In genomic region chr13:43428545-43429287, GRCh38 we compare ENCODE assay signal across 18 cellular contexts.
"Had no signal": no experiment of that assay in that cellular context is flagged by ENCODE, and none has a peak within 500 bp of the region (broad histone marks: within the 10 kb centered on the region; RNA-seq: fewer than 3 reads in every experiment).

No MANE protein-coding gene starts in this region.

- H3K36me3 Mint-ChIP-seq: activated naive CD4-positive, alpha-beta T cell treated with anti-CD3 and anti-CD28 coated beads, Interleukin-2, amount 50 U/mL, for 72 hours; stimulated activated memory B cell treated with anti-CD40 and anti-IgM and Interleukin-4, amounts not matched to agents 10 μg/mL and 1 μg/mL and 100 μg/mL, for 72 hours had no signal

- H3K27ac Mint-ChIP-seq: activated naive CD4-positive, alpha-beta T cell treated with anti-CD3 and anti-CD28 coated beads, Interleukin-2, amount 50 U/mL, for 72 hours; stimulated activated memory B cell treated with anti-CD40 and anti-IgM and Interleukin-4, amounts not matched to agents 10 μg/mL and 1 μg/mL and 100 μg/mL, for 72 hours had no signal

- FAIRE-seq: astrocyte, frontal cortex had no signal

- H3K9me3 Mint-ChIP-seq: activated naive CD4-positive, alpha-beta T cell treated with anti-CD3 and anti-CD28 coated beads, Interleukin-2, amount 50 U/mL, for 72 hours; nephron; stimulated activated memory B cell treated with anti-CD40 and anti-IgM and Interleukin-4, amounts not matched to agents 10 μg/mL and 1 μg/mL and 100 μg/mL, for 72 hours had no signal

- H3K27me3 ChIP-seq: adrenal gland, breast epithelium had no signal

- H3K4me1 Mint-ChIP-seq: stimulated activated memory B cell treated with anti-CD40 and anti-IgM and Interleukin-4, amounts not matched to agents 10 μg/mL and 1 μg/mL and 100 μg/mL, for 72 hours had no signal

- H3K36me3 ChIP-seq: adrenal gland, breast epithelium had no signal

- DNase-seq: activated CD4-positive, alpha-beta T cell treated with anti-CD3 and anti-CD28 coated beads, Interleukin-2, amount 50 U/mL, for 48 hours; activated gamma-delta T cell; adrenal gland; head of caudate nucleus; kidney glomerular epithelial cell; nucleus accumbens; stimulated activated CD4-positive, alpha-beta T cell treated with anti-CD3 and anti-CD28 coated beads, Interleukin-4, amount 100 ng/mL, for 4 hours; T-helper 2 cell had no signal

- H3K4me3 Mint-ChIP-seq: nephron; stimulated activated memory B cell treated with anti-CD40 and anti-IgM and Interleukin-4, amounts not matched to agents 10 μg/mL and 1 μg/mL and 100 μg/mL, for 72 hours had no signal

- H3K4me3 ChIP-seq: adrenal gland, breast epithelium, coronary artery, smooth muscle cell had no signal

- H3K27me3 Mint-ChIP-seq: stimulated activated memory B cell treated with anti-CD40 and anti-IgM and Interleukin-4, amounts not matched to agents 10 μg/mL and 1 μg/mL and 100 μg/mL, for 72 hours had no signal

- H3K4me2 ChIP-seq: smooth muscle cell had no signal

- H3K9me3 ChIP-seq: adrenal gland, breast epithelium had no signal

- ATAC-seq: activated naive CD4-positive, alpha-beta T cell treated with anti-CD3 and anti-CD28 coated beads, Interleukin-2, amount 50 U/mL, for 72 hours; sciatic nerve; stimulated activated memory B cell treated with anti-CD40 and anti-IgM and Interleukin-4, amounts not matched to agents 10 μg/mL and 1 μg/mL and 100 μg/mL, for 72 hours had no signal

- H3K4me1 ChIP-seq: adrenal gland, breast epithelium had no signal

- H3K27ac ChIP-seq: adrenal gland, breast epithelium, coronary artery, VCaP had no signal
